ENCODE assay signal across 13 cellular contexts in genomic region chr1:167616521-167616920, GRCh38. TPM values are rescaled to one million over a fixed set of nuclear protein-coding genes. Genes with fewer than 3 reads are reported as not detected.
DNase-seq lines count a peak whose midpoint lies in the region; ATAC-seq and TF ChIP-seq lines count a peak whose summit lies in the region.
"Had no signal": no experiment of that assay in that cellular context is flagged by ENCODE, and none has a peak within 500 bp of the region (broad histone marks: within the 10 kb centered on the region; RNA-seq: fewer than 3 reads in every experiment).

No MANE protein-coding gene starts in this region.

- H3K4me3 ChIP-seq in heart right ventricle (peak overlapping the region in 1 of 10 donors; percentile 19), thyroid gland (replicated peaks in 1 of 3) (no peak overlapping the region)
- H3K4me3 ChIP-seq: neural progenitor cell, uterus had no signal

- H3K27ac Mint-ChIP-seq in activated CD8-positive, alpha-beta T cell treated with anti-CD3 and anti-CD28 coated beads for 36 hours, result peak overlapping the region; percentile 86
- H3K27ac Mint-ChIP-seq in memory B cell, result peak overlapping the region; percentile 75

- ATAC-seq in heart right ventricle (no peak), left cardiac atrium (no peak), memory B cell (ENCODE audit: low read depth) (no peak), left lobe of liver (no peak)
- no peak for ATAC-seq in activated CD8-positive, alpha-beta T cell treated with anti-CD3 and anti-CD28 coated beads for 36 hours

- H3K27ac ChIP-seq in heart right ventricle (peak overlapping the region; percentile 41 to 89 (median 68)), thyroid gland (peak overlapping the region in 2 of 3 donors; percentile 19 to 27)
- H3K27ac ChIP-seq: neural progenitor cell had no signal

- peaks cover 7% of the 10 kb centered on the region for H3K9me3 Mint-ChIP-seq in activated CD8-positive, alpha-beta T cell treated with anti-CD3 and anti-CD28 coated beads for 36 hours
- peaks cover 1% of the 10 kb centered on the region for H3K9me3 Mint-ChIP-seq in memory B cell

- H3K27me3 ChIP-seq in heart right ventricle (no peaks in the 10 kb centered on the region), thyroid gland (no peaks in the 10 kb centered on the region)
- H3K27me3 ChIP-seq: BE2C, neural progenitor cell, uterus had no signal

- WGBS in heart right ventricle, 2 donors, result 89 to 92% methylated on average over 8 of the region's 8 CpGs
- 85 to 93% methylated on average over 8 of the region's 8 CpGs for WGBS in thyroid gland, 2 donors

- TF ChIP-seq CTCF in heart right ventricle (IDR thresholded peaks at IDR 0.05), result no peak
- no peak for TF ChIP-seq CTCF in activated CD8-positive, alpha-beta T cell treated with anti-CD3 and anti-CD28 coated beads for 36 hours (IDR thresholded peaks at IDR 0.05)
- no peak for TF ChIP-seq CTCF in thyroid gland (IDR thresholded peaks at IDR 0.05)

- peaks cover 5% of the 10 kb centered on the region for H3K36me3 Mint-ChIP-seq in activated CD8-positive, alpha-beta T cell treated with anti-CD3 and anti-CD28 coated beads for 36 hours (ENCODE audit: low read depth)
- H3K36me3 Mint-ChIP-seq in memory B cell, result no peaks in the 10 kb centered on the region

- peaks cover 0 to 12% (median 0%) of the 10 kb centered on the region in 11 donors for H3K9me3 ChIP-seq in heart right ventricle
- H3K9me3 ChIP-seq in thyroid gland, result no peaks in the 10 kb centered on the region
- H3K9me3 ChIP-seq: BE2C had no signal

- peaks cover 44% of the 10 kb centered on the region for H3K4me1 Mint-ChIP-seq in activated CD8-positive, alpha-beta T cell treated with anti-CD3 and anti-CD28 coated beads for 36 hours (ENCODE audit: low read depth)
- H3K4me1 Mint-ChIP-seq in memory B cell, result peaks cover 71% of the 10 kb centered on the region

- CTCF ChIA-PET in activated CD8-positive, alpha-beta T cell treated with anti-CD3 and anti-CD28 coated beads for 36 hours (lab: Charles Lee), result interaction anchor here (0.7 to 3.5 kb wide), 6 partner anchors 10 to 71 kb away, joined by 3 to 22 read pairs (median 6); no protein-coding TSS in a partner anchor

- H3K36me3 ChIP-seq in heart right ventricle (no peaks in the 10 kb centered on the region), thyroid gland (no peaks in the 10 kb centered on the region)
- H3K36me3 ChIP-seq: BE2C, neural progenitor cell, uterus had no signal

- no peaks in the 10 kb centered on the region for H3K27me3 Mint-ChIP-seq in activated CD8-positive, alpha-beta T cell treated with anti-CD3 and anti-CD28 coated beads for 36 hours
- H3K27me3 Mint-ChIP-seq in memory B cell, result no peaks in the 10 kb centered on the region

- DNase-seq in heart right ventricle, result no peak
- DNase-seq in left cardiac atrium, result no peak
- no peak for DNase-seq in activated CD8-positive, alpha-beta T cell treated with anti-CD3 and anti-CD28 coated beads for 36 hours
- no peak for DNase-seq in memory B cell (ENCODE audit: low spot score in 2 of 2)
- DNase-seq in thyroid gland, result no peak
- DNase-seq in CD1c-positive myeloid dendritic cell (ENCODE audit: extremely low spot score), result no peak
- DNase-seq in HuH-7.5 (ENCODE audit: low spot score), result no peak
- DNase-seq in left lobe of liver (ENCODE audit: low spot score), result no peak
- DNase-seq: activated effector memory CD4-positive, alpha-beta T cell treated with Interleukin-2 at 50 U/mL for 16 hours; BE2C; NCI-H1417; uterus had no signal

- no peak for TF ChIP-seq POLR2A in thyroid gland (IDR thresholded peaks at IDR 0.05)

- peak overlapping the region; percentile 48 for H3K4me3 Mint-ChIP-seq in activated CD8-positive, alpha-beta T cell treated with anti-CD3 and anti-CD28 coated beads for 36 hours
- H3K4me3 Mint-ChIP-seq in memory B cell, result peak overlapping the region; percentile 74
- H3K4me3 Mint-ChIP-seq: neural progenitor cell had no signal

- intact Hi-C loops in heart right ventricle (cut with DNase I) (loop anchor here in 2 of 10 donors (5.0 kb wide), 2 partner anchors 51 to 71 kb away; no protein-coding TSS in a partner anchor), left cardiac atrium (cut with DNase I) (no loop called here), thyroid gland (cut with DNase I) (no loop called here)
- intact Hi-C loops in activated CD8-positive, alpha-beta T cell treated with anti-CD3 and anti-CD28 coated beads for 36 hours (cut with micrococcal nuclease), result no loop called here

- POLR2A ChIA-PET in activated CD8-positive, alpha-beta T cell treated with anti-CD3 and anti-CD28 coated beads for 36 hours (lab: Charles Lee), result interaction anchor here (1.3 to 3.6 kb wide), 3 partner anchors 11 to 25 kb away, joined by 3 to 21 read pairs (median 7); partner anchors contain the start of gene RCSD1

- H3K4me1 ChIP-seq in heart right ventricle, result peaks cover 0 to 65% (median 22%) of the 10 kb centered on the region in 9 donors
- peaks cover 0 to 17% of the 10 kb centered on the region in 2 donors for H3K4me1 ChIP-seq in thyroid gland
- H3K4me1 ChIP-seq: uterus had no signal

RNA-seq across cellular contexts. Expression of gene RCSD1, which starts 13.5 kb away (rescaled TPM):
- 10 to 100 TPM; 27.9 to 50.2 (median 39.7) TPM for total RNA-seq in heart right ventricle
- polyA plus RNA-seq in heart right ventricle, result 10 to 100 TPM in 1 of 2 donors, 1 to 10 TPM in 1; 9.0 to 13.5 TPM
- 10 to 100 TPM; 33.6 to 38.7 TPM for total RNA-seq in left cardiac atrium
- total RNA-seq in activated CD8-positive, alpha-beta T cell treated with anti-CD3 and anti-CD28 coated beads for 36 hours, result 10 to 100 TPM; 66.4 to 67.9 TPM
- total RNA-seq in thyroid gland, result 10 to 100 TPM in 2 of 4 donors, 1 to 10 TPM in 2; 7.1 to 14.2 (median 10.8) TPM
- total RNA-seq in left lobe of liver, result 3.7 TPM
